ENCODE assay signal across 29 cellular contexts in the genomic region with DNA sequence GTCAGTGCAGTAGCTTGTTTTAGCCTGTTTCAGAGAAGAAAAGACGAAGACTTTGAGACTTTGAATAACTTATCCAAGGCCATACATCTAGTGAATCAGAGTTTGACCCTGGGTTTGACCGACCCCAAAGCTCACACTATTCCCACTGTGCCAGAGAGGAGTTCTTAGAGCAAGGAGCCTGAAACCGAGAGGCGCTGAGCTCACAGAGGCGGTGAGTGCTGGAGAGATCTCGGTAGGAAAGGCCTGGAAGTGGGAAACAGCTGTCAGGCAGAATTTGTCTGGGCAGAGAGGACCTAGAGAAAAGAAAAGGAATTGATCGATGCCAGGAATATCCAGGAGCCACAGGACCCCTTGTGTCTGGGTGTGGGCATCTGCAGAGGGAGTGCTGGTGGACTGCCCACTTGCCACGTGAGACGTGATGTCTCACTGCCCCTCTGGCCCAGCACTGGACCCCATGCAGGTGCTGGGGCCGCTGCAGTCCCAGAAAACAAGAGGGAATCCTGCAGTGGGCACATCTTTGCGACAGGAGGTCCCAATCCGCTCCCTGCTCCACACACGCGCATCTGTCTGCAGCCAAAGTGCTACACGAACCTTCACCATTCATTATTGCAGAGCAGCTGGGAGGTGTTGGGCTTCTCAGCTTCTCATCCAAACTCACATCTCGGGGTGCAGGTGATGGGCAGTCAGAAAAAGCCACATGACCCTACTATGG. TPM values are rescaled to one million over a fixed set of nuclear protein-coding genes. Genes with fewer than 3 reads are reported as not detected.
DNase-seq lines count a peak whose midpoint lies in the region; ATAC-seq and TF ChIP-seq lines count a peak whose summit lies in the region.
"Had no signal": no experiment of that assay in that cellular context is flagged by ENCODE, and none has a peak within 500 bp of the region (broad histone marks: within the 10 kb centered on the region; RNA-seq: fewer than 3 reads in every experiment).

No MANE protein-coding gene starts in this region.

- H3K27me3 ChIP-seq in muscle layer of colon (ENCODE audit: control insufficient read depth in 1 of 2, insufficient read depth in 2 of 2, low read length in 2 of 2) (no peaks in the 10 kb centered on the region), thoracic aorta (replicated peaks; ENCODE audit: insufficient read depth) (no peaks in the 10 kb centered on the region)
- H3K27me3 ChIP-seq: brain microvascular endothelial cell, MG63 had no signal

- no peak overlapping the region for H3K27ac Mint-ChIP-seq in chondrocyte (ENCODE audit: unreplicated experiment)
- H3K27ac Mint-ChIP-seq: activated CD4-positive, alpha-beta T cell treated with anti-CD3 and anti-CD28 coated beads, Interleukin-2, amount 10 ng/mL, durations not matched to agents 7 days and 5 days; CD8-positive, alpha-beta memory T cell; stimulated activated effector memory CD8-positive, alpha-beta T cell treated with anti-CD3 and anti-CD28 coated beads, Interleukin-12 subunit alpha, Interleukin-12 subunit beta, amount 100 ng/mL, for 72 hours; T-helper 1 cell treated with Interleukin-12 subunit alpha and Interleukin-12 subunit beta and Interleukin-4 antibody, amounts not matched to agents 30 μg/mL and 1 μg/mL, for 36 hours had no signal

- no peaks in the 10 kb centered on the region for H3K9me3 Mint-ChIP-seq in chondrocyte (ENCODE audit: low read depth)
- H3K9me3 Mint-ChIP-seq: activated CD4-positive, alpha-beta T cell treated with anti-CD3 and anti-CD28 coated beads, Interleukin-2, amount 10 ng/mL, durations not matched to agents 7 days and 5 days; CD8-positive, alpha-beta memory T cell; stimulated activated effector memory CD8-positive, alpha-beta T cell treated with anti-CD3 and anti-CD28 coated beads, Interleukin-12 subunit alpha, Interleukin-12 subunit beta, amount 100 ng/mL, for 72 hours; T-helper 1 cell treated with Interleukin-12 subunit alpha and Interleukin-12 subunit beta and Interleukin-4 antibody, amounts not matched to agents 30 μg/mL and 1 μg/mL, for 36 hours had no signal

- TF ChIP-seq CTCF in chondrocyte (IDR thresholded peaks at IDR 0.05) (no peak), thoracic aorta (IDR thresholded peaks at IDR 0.05) (no peak), omental fat pad (IDR thresholded peaks at IDR 0.05) (no peak)

- DNase-seq in activated CD8-positive, alpha-beta memory T cell treated with anti-CD3 and anti-CD28 coated beads, Interleukin-2, amount 50 U/mL, for 48 hours, result peak; percentile 25
- no peak for DNase-seq in activated CD8-positive, alpha-beta memory T cell treated with anti-CD3 and anti-CD28 coated beads for 24 hours
- peak; percentile 41 for DNase-seq in chondrocyte (ENCODE audit: low spot score)
- no peak for DNase-seq in thoracic aorta (ENCODE audit: low spot score)
- DNase-seq in SIG-M5 treated with dmso at 0.1 percent for 504 hours (lab: John Stamatoyannopoulos, UW; ENCODE audit: unreplicated experiment), result no peak
- no peak for DNase-seq in HCEC 1CT
- no peak for DNase-seq in omental fat pad (ENCODE audit: low spot score)
- DNase-seq: activated CD4-positive, alpha-beta T cell treated with anti-CD3 and anti-CD28 coated beads, Interleukin-2, amount 10 ng/mL, durations not matched to agents 7 days and 5 days; brain microvascular endothelial cell; CD8-positive, alpha-beta memory T cell; effector CD8-positive, alpha-beta T cell; GDM1; GM23248; hypothalamus; KBM-7; MG63; NCI-H82; stimulated activated CD4-positive, alpha-beta T cell treated with anti-CD3 and anti-CD28 coated beads, Interleukin-2, amount 100 ng/mL, for 48 hours had no signal

- peaks cover 4% of the 10 kb centered on the region for H3K27me3 Mint-ChIP-seq in chondrocyte (ENCODE audit: low read depth)
- H3K27me3 Mint-ChIP-seq: activated CD4-positive, alpha-beta T cell treated with anti-CD3 and anti-CD28 coated beads, Interleukin-2, amount 10 ng/mL, durations not matched to agents 7 days and 5 days had no signal

- H3K27ac ChIP-seq in muscle layer of colon (ENCODE audit: low read depth, low read length) (peak overlapping the region; percentile 49), thoracic aorta (peak overlapping the region; percentile 26 to 79)
- H3K27ac ChIP-seq: brain microvascular endothelial cell, GM23248, RWPE1, SK-N-MC had no signal

- peaks cover 3% of the 10 kb centered on the region for H3K36me3 Mint-ChIP-seq in chondrocyte (ENCODE audit: low read depth)
- H3K36me3 Mint-ChIP-seq: stimulated activated effector memory CD8-positive, alpha-beta T cell treated with anti-CD3 and anti-CD28 coated beads, Interleukin-12 subunit alpha, Interleukin-12 subunit beta, amount 100 ng/mL, for 72 hours had no signal

- H3K9me3 ChIP-seq in muscle layer of colon (ENCODE audit: low read length) (no peaks in the 10 kb centered on the region), thoracic aorta (no peaks in the 10 kb centered on the region)
- H3K9me3 ChIP-seq: MG63 had no signal

- peaks cover 10% of the 10 kb centered on the region for H3K4me1 Mint-ChIP-seq in chondrocyte (ENCODE audit: low read depth)
- H3K4me1 Mint-ChIP-seq: activated CD4-positive, alpha-beta T cell treated with anti-CD3 and anti-CD28 coated beads, Interleukin-2, amount 10 ng/mL, durations not matched to agents 7 days and 5 days; CD8-positive, alpha-beta memory T cell; stimulated activated effector memory CD8-positive, alpha-beta T cell treated with anti-CD3 and anti-CD28 coated beads, Interleukin-12 subunit alpha, Interleukin-12 subunit beta, amount 100 ng/mL, for 72 hours had no signal

- no peak overlapping the region for H3K4me3 Mint-ChIP-seq in chondrocyte (ENCODE audit: unreplicated experiment)
- H3K4me3 Mint-ChIP-seq: activated CD4-positive, alpha-beta T cell treated with anti-CD3 and anti-CD28 coated beads, Interleukin-2, amount 10 ng/mL, durations not matched to agents 7 days and 5 days; CD8-positive, alpha-beta memory T cell; stimulated activated effector memory CD8-positive, alpha-beta T cell treated with anti-CD3 and anti-CD28 coated beads, Interleukin-12 subunit alpha, Interleukin-12 subunit beta, amount 100 ng/mL, for 72 hours; T-helper 1 cell treated with Interleukin-12 subunit alpha and Interleukin-12 subunit beta and Interleukin-4 antibody, amounts not matched to agents 30 μg/mL and 1 μg/mL, for 36 hours had no signal

- H3K4me1 ChIP-seq in muscle layer of colon (ENCODE audit: insufficient read depth, low read length) (peaks cover 27% of the 10 kb centered on the region), thoracic aorta (ENCODE audit: control insufficient read depth in 1 of 2, low read depth in 2 of 2) (peaks cover 31 to 70% of the 10 kb centered on the region in 2 donors)

- H3K9ac ChIP-seq in muscle layer of colon (ENCODE audit: low read length), result no peak overlapping the region
- H3K9ac ChIP-seq: GM23248 had no signal

- H3K4me3 ChIP-seq in muscle layer of colon (ENCODE audit: low read depth in 1 of 2, low read length in 2 of 2) (no peak overlapping the region), thoracic aorta (no peak overlapping the region)
- H3K4me3 ChIP-seq: GM23248, lung, MG63, SK-N-MC, smooth muscle cell had no signal

- ATAC-seq in thoracic aorta (ENCODE audit: insufficient number of reproducible peaks, low FRiP score, low read depth) (no peak), omental fat pad (ENCODE audit: low FRiP score) (no peak)
- ATAC-seq: stimulated activated effector memory CD8-positive, alpha-beta T cell treated with anti-CD3 and anti-CD28 coated beads, Interleukin-12 subunit alpha, Interleukin-12 subunit beta, amount 100 ng/mL, for 72 hours had no signal

- no peaks in the 10 kb centered on the region for H3K36me3 ChIP-seq in muscle layer of colon (ENCODE audit: insufficient read depth, low read length)
- no peaks in the 10 kb centered on the region for H3K36me3 ChIP-seq in thoracic aorta
- H3K36me3 ChIP-seq: brain microvascular endothelial cell, MG63 had no signal

RNA-seq across cellular contexts. Expression of a gene that starts 6.2 kb away (rescaled TPM):
- total RNA-seq in chondrocyte (not detected in 3 replicates), thoracic aorta (not detected), omental fat pad (not detected)
- total RNA-seq: A172; activated CD4-positive, alpha-beta T cell treated with anti-CD3 and anti-CD28 coated beads, Interleukin-2, amount 10 ng/mL, durations not matched to agents 7 days and 5 days; CD8-positive, alpha-beta memory T cell; GM23248; HT-29; mucosa of gallbladder had no signal

RNA-seq across cellular contexts. Expression of a gene that starts 31.6 kb away (rescaled TPM):
- total RNA-seq in chondrocyte, result not detected in 3 replicates
- total RNA-seq in thoracic aorta, result 1 to 10 TPM in 1 of 2 donors, not detected in 1; 3.7 TPM
- not detected for total RNA-seq in omental fat pad
- total RNA-seq: A172; activated CD4-positive, alpha-beta T cell treated with anti-CD3 and anti-CD28 coated beads, Interleukin-2, amount 10 ng/mL, durations not matched to agents 7 days and 5 days; CD8-positive, alpha-beta memory T cell; frontal cortex; GM23248; lung; mucosa of gallbladder had no signal

Comparison
In these comparisons a context has a peak if more than half of its experiments do, and no peak if none do; other contexts are left out.
1. DNase-seq: peak in activated CD8-positive, alpha-beta memory T cell treated with anti-CD3 and anti-CD28 coated beads, Interleukin-2, amount 50 U/mL, for 48 hours (single experiment) and chondrocyte (single experiment); none in activated CD8-positive, alpha-beta memory T cell treated with anti-CD3 and anti-CD28 coated beads for 24 hours (single experiment), thoracic aorta (single experiment), SIG-M5 treated with dmso at 0.1 percent for 504 hours (single experiment), HCEC 1CT (single experiment) and omental fat pad (single experiment).